In the genomic region with DNA sequence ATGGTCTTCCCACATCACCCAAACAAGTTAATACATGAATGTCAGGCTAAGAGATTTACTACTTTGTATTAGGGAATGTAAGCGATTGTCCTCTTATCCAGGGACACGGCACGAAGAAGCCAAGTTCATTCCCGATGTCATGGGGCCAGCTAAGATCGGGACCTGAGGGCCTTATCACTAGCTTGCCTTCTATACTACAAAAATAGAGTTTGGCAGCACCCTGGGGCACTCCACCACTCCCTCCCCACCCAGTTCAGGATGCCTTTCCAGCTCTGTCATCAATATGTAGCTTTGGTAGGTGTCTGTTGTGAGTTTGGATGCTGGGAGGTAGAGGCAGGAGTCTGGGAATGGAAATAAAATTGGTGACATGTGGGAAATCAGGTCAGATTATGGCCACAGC, we compare ENCODE assay signal across 31 cellular contexts.
"Had no signal": no experiment of that assay in that cellular context is flagged by ENCODE, and none has a peak within 500 bp of the region (broad histone marks: within the 10 kb centered on the region; RNA-seq: fewer than 3 reads in every experiment).

No MANE protein-coding gene starts in this region.

- H3K27ac Mint-ChIP-seq: naive thymus-derived CD8-positive, alpha-beta T cell; natural killer cell treated with Interleukin-12 subunit alpha and Interleukin-12 subunit beta and Interleukin-15 and Interleukin-18, amount 100 ng/mL, for 72 hours; nephron progenitor cell; stimulated activated memory B cell treated with anti-CD40 and anti-IgM and Interleukin-4, amounts not matched to agents 10 μg/mL and 1 μg/mL and 100 μg/mL, for 72 hours; stimulated activated naive CD8-positive, alpha-beta T cell treated with anti-CD3 and anti-CD28 coated beads, Interleukin-15, amount 100 ng/mL, for 72 hours; type B pancreatic cell had no signal

- H3K36me3 ChIP-seq: neutrophil, pancreas, prostate gland, spleen, suprapubic skin, tibial artery, transverse colon, upper lobe of right lung, uterus had no signal

- H3K4me1 Mint-ChIP-seq: naive thymus-derived CD8-positive, alpha-beta T cell; stimulated activated memory B cell treated with anti-CD40 and anti-IgM and Interleukin-4, amounts not matched to agents 10 μg/mL and 1 μg/mL and 100 μg/mL, for 72 hours; stimulated activated naive CD8-positive, alpha-beta T cell treated with anti-CD3 and anti-CD28 coated beads, Interleukin-15, amount 100 ng/mL, for 72 hours had no signal

- H3K4me3 ChIP-seq: pancreas, prostate gland, skin epidermis, smooth muscle cell, spleen, suprapubic skin, testis, tibial artery, transverse colon, upper lobe of right lung, uterus had no signal

- H3K4me1 ChIP-seq: pancreas, prostate gland, spleen, suprapubic skin, testis, tibial artery, transverse colon, upper lobe of right lung, uterus had no signal

- H3K36me3 Mint-ChIP-seq: naive thymus-derived CD8-positive, alpha-beta T cell; natural killer cell treated with Interleukin-12 subunit alpha and Interleukin-12 subunit beta and Interleukin-15 and Interleukin-18, amount 100 ng/mL, for 72 hours; stimulated activated memory B cell treated with anti-CD40 and anti-IgM and Interleukin-4, amounts not matched to agents 10 μg/mL and 1 μg/mL and 100 μg/mL, for 72 hours; type B pancreatic cell had no signal

- H3K27ac ChIP-seq: neutrophil, pancreas, prostate gland, skin epidermis, spleen, suprapubic skin, testis, tibial artery, transverse colon, upper lobe of right lung, uterus had no signal

- H3K4me3 Mint-ChIP-seq: naive thymus-derived CD8-positive, alpha-beta T cell; natural killer cell treated with Interleukin-12 subunit alpha and Interleukin-12 subunit beta and Interleukin-15 and Interleukin-18, amount 100 ng/mL, for 72 hours; nephron progenitor cell; neural crest cell; stimulated activated memory B cell treated with anti-CD40 and anti-IgM and Interleukin-4, amounts not matched to agents 10 μg/mL and 1 μg/mL and 100 μg/mL, for 72 hours; stimulated activated naive CD8-positive, alpha-beta T cell treated with anti-CD3 and anti-CD28 coated beads, Interleukin-15, amount 100 ng/mL, for 72 hours; type B pancreatic cell had no signal

- H3K9me3 ChIP-seq: neutrophil, pancreas, prostate gland, spleen, suprapubic skin, testis, tibial artery, transverse colon, upper lobe of right lung, uterus had no signal

- H3K9me3 Mint-ChIP-seq: naive thymus-derived CD8-positive, alpha-beta T cell; natural killer cell treated with Interleukin-12 subunit alpha and Interleukin-12 subunit beta and Interleukin-15 and Interleukin-18, amount 100 ng/mL, for 72 hours; nephron progenitor cell; neural crest cell; stimulated activated memory B cell treated with anti-CD40 and anti-IgM and Interleukin-4, amounts not matched to agents 10 μg/mL and 1 μg/mL and 100 μg/mL, for 72 hours; stimulated activated naive CD8-positive, alpha-beta T cell treated with anti-CD3 and anti-CD28 coated beads, Interleukin-15, amount 100 ng/mL, for 72 hours; type B pancreatic cell had no signal

- H3K27me3 ChIP-seq: pancreas, testis, tibial artery, transverse colon, upper lobe of right lung, uterus had no signal

- ATAC-seq: naive thymus-derived CD8-positive, alpha-beta T cell; natural killer cell treated with Interleukin-12 subunit alpha and Interleukin-12 subunit beta and Interleukin-15 and Interleukin-18, amount 100 ng/mL, for 72 hours; pancreas; right cardiac atrium; sciatic nerve; stimulated activated memory B cell treated with anti-CD40 and anti-IgM and Interleukin-4, amounts not matched to agents 10 μg/mL and 1 μg/mL and 100 μg/mL, for 72 hours; stimulated activated naive CD8-positive, alpha-beta T cell treated with anti-CD3 and anti-CD28 coated beads, Interleukin-15, amount 100 ng/mL, for 72 hours; stimulated activated naive CD8-positive, alpha-beta T cell treated with anti-CD3 and anti-CD28 coated beads, Interleukin-15, Interleukin-2, amounts not matched to agents 100 U/mL and 50 U/mL, for 24 hours; upper lobe of right lung had no signal

- DNase-seq: naive thymus-derived CD8-positive, alpha-beta T cell; nephron progenitor cell; nucleus accumbens; pancreas; retina; right cardiac atrium; spleen; stimulated activated CD4-positive, alpha-beta T cell treated with anti-CD3 and anti-CD28 coated beads, Interleukin-12 subunit alpha, Interleukin-12 subunit beta, amount 100 ng/mL, for 4 hours; stimulated activated CD4-positive, alpha-beta T cell treated with anti-CD3 and anti-CD28 coated beads, Interleukin-1b, Interleukin-23, amount 100 ng/mL, for 48 hours; stimulated activated CD4-positive, alpha-beta T cell treated with anti-CD3 and anti-CD28 coated beads, Interleukin-4, amount 100 ng/mL, for 1 hour; stimulated activated CD4-positive, alpha-beta T cell treated with anti-CD3 and anti-CD28 coated beads, Interleukin-4, amount 100 ng/mL, for 4 hours; stimulated activated CD8-positive, alpha-beta memory T cell treated with anti-CD3 and anti-CD28 coated beads, Interleukin-4, amount 100 ng/mL, for 48 hours; stimulated activated naive CD4-positive, alpha-beta T cell; stimulated activated naive CD8-positive, alpha-beta T cell treated with anti-CD3 and anti-CD28 coated beads, Interleukin-15, amount 100 ng/mL, for 72 hours; stimulated activated naive CD8-positive, alpha-beta T cell treated with anti-CD3 and anti-CD28 coated beads, Interleukin-15, Interleukin-2, amounts not matched to agents 100 U/mL and 50 U/mL, for 24 hours; substantia nigra; testis; tibial artery; transverse colon; upper lobe of right lung; uterus had no signal
